Comparison of ENCODE assay signal across 22 cellular contexts in genomic region chr1:155205035-155205434, GRCh38. TPM values are rescaled to one million over a fixed set of nuclear protein-coding genes. Genes with fewer than 3 reads are reported as not detected.
DNase-seq lines count a peak whose midpoint lies in the region; ATAC-seq, FAIRE-seq and TF ChIP-seq lines count a peak whose summit lies in the region.
"Had no signal": no experiment of that assay in that cellular context is flagged by ENCODE, and none has a peak within 500 bp of the region (broad histone marks: within the 10 kb centered on the region; RNA-seq: fewer than 3 reads in every experiment).

No MANE protein-coding gene starts in this region.

- peaks cover 0 to 3% (median 0%) of the 10 kb centered on the region in 5 experiments for H3K9me3 Mint-ChIP-seq in brain

- H3K9me3 ChIP-seq in kidney (ENCODE audit: control insufficient read depth in 1 of 2, low read length in 2 of 2): no peaks in the 10 kb centered on the region
- no peaks in the 10 kb centered on the region for H3K9me3 ChIP-seq in trophoblast cell (ENCODE audit: insufficient read depth, low read depth, low read length)
- H3K9me3 ChIP-seq: MG63 had no signal

- H3K27ac Mint-ChIP-seq in brain: peak overlapping the region in 3 of 5 experiments; percentile 31 to 92 (median 80)

- H2BK12ac ChIP-seq in trophoblast cell (ENCODE audit: low read length): no peak overlapping the region

- no peak overlapping the region for H2AK5ac ChIP-seq in trophoblast cell (ENCODE audit: low read length)

- peaks cover 22% of the 10 kb centered on the region for H3K36me3 Mint-ChIP-seq in brain

- no peak overlapping the region for H3K9ac ChIP-seq in KMS-11
- H3K9ac ChIP-seq in kidney (ENCODE audit: low read length in 2 of 2): no peak overlapping the region
- no peak overlapping the region for H3K9ac ChIP-seq in trophoblast cell (ENCODE audit: low read length)

- H3K4me3 ChIP-seq in KMS-11 (IDR thresholded peaks at IDR 0.05; ENCODE audit: insufficient read depth, low read depth, low read length) (no peak overlapping the region), kidney (ENCODE audit: low read length in 2 of 2) (no peak overlapping the region), trophoblast cell (ENCODE audit: low read depth, low read length) (no peak overlapping the region)
- H3K4me3 ChIP-seq: MG63, PC-9, SK-N-MC had no signal

- peaks cover 26% of the 10 kb centered on the region for H3K4me1 ChIP-seq in KMS-11 (ENCODE audit: low read depth, poor library complexity, severe bottlenecking)
- H3K4me1 ChIP-seq in kidney (ENCODE audit: control insufficient read depth in 1 of 2, insufficient read depth in 1 of 2, low read depth in 1 of 2, low read length in 2 of 2): peaks cover 9 to 13% of the 10 kb centered on the region in 2 donors
- H3K4me1 ChIP-seq in trophoblast cell (ENCODE audit: control insufficient read depth in 1 of 2, insufficient read depth in 2 of 2, low read length in 2 of 2): peaks cover 12 to 14% of the 10 kb centered on the region in 2 experiments

- H3K79me1 ChIP-seq in trophoblast cell (ENCODE audit: low read length): peaks cover 18% of the 10 kb centered on the region

- no peak overlapping the region for H4K91ac ChIP-seq in trophoblast cell (ENCODE audit: low read depth, low read length)

- no peak overlapping the region for H2BK5ac ChIP-seq in trophoblast cell (ENCODE audit: low read depth, low read length, poor library complexity)

- peak; percentile 67 for DNase-seq in kidney
- peak; percentile 73 for DNase-seq in posterior vena cava (ENCODE audit: low spot score)
- no peak for DNase-seq in trophoblast cell
- DNase-seq: Calu3; DMS79 treated with DMSO at 0.1 percent for 48 hours; GF-D8; KBM-7; MG63; NCI-H2029; NCI-H446; NCI-H526; NCI-H82; NK-92 treated with Interleukin-12 subunit alpha and Interleukin-12 subunit beta, amount 100 ng/mL, for 24 hours; PC-9; SHP77 treated with DMSO at 0.1 percent for 48 hours had no signal

- H3K4ac ChIP-seq in trophoblast cell (ENCODE audit: low read depth, low read length): no peak overlapping the region

- ATAC-seq in HG03280 (IDR thresholded peaks at IDR 0.05; ENCODE audit: unreplicated experiment) (no peak), HG03439 (IDR thresholded peaks at IDR 0.05; ENCODE audit: unreplicated experiment) (no peak)
- ATAC-seq: HCT116 had no signal

- WGBS in trophoblast cell (ENCODE audit: extremely low coverage, insufficient coverage, insufficient read length): no CpG with 5 or more reads among the region's 14 CpGs

- no peaks in the 10 kb centered on the region for H4K20me1 ChIP-seq in KMS-11 (ENCODE audit: insufficient read depth)

- intact Hi-C loops in kidney (cut with DNase I): no loop called here
- intact Hi-C loops in posterior vena cava (cut with DNase I): no loop called here

- H3K27me3 ChIP-seq in KMS-11 (ENCODE audit: insufficient read depth, low read depth): no peaks in the 10 kb centered on the region
- no peaks in the 10 kb centered on the region for H3K27me3 ChIP-seq in trophoblast cell (ENCODE audit: insufficient read depth, low read length)
- H3K27me3 ChIP-seq: MG63 had no signal

- H3K27me3 Mint-ChIP-seq in brain: peaks cover 6% of the 10 kb centered on the region

- H3K27ac ChIP-seq in KMS-11: no peak overlapping the region
- no peak overlapping the region for H3K27ac ChIP-seq in kidney (ENCODE audit: low read depth in 2 of 2, low read length in 2 of 2)
- H3K27ac ChIP-seq in trophoblast cell (ENCODE audit: low read depth, low read length): no peak overlapping the region
- H3K27ac ChIP-seq: PC-9, SK-N-MC had no signal

- no peak overlapping the region for H4K12ac ChIP-seq in trophoblast cell (ENCODE audit: low read depth, low read length)

- H3K79me2 ChIP-seq in KMS-11 (ENCODE audit: insufficient read depth, low read depth) (0 out of 2 replicates have a peak, but pooled peaks cover 5% of the 10 kb centered on the region), trophoblast cell (ENCODE audit: control insufficient read depth, insufficient read depth, low read length, poor library complexity) (peaks cover 12% of the 10 kb centered on the region)

- H3K36me3 ChIP-seq in KMS-11 (ENCODE audit: insufficient read depth) (no peaks in the 10 kb centered on the region), kidney (ENCODE audit: control insufficient read depth in 1 of 2, insufficient read depth in 2 of 2, low read length in 2 of 2) (no peaks in the 10 kb centered on the region), trophoblast cell (ENCODE audit: control insufficient read depth in 1 of 2, insufficient read depth in 2 of 2, low read length in 2 of 2) (peaks cover 17 to 32% of the 10 kb centered on the region in 2 experiments)
- H3K36me3 ChIP-seq: MG63 had no signal

- peak overlapping the region in 1 of 5 experiments; percentile 10 for H3K4me3 Mint-ChIP-seq in brain

- H3K18ac ChIP-seq in trophoblast cell (ENCODE audit: low read length): no peak overlapping the region

- H3K4me2 ChIP-seq in KMS-11: no peak overlapping the region
- H3K4me2 ChIP-seq in trophoblast cell (ENCODE audit: low read length): no peak overlapping the region
- H3K4me2 ChIP-seq: PC-9 had no signal

- H2BK120ac ChIP-seq in trophoblast cell (ENCODE audit: insufficient read depth, low read length, poor library complexity): no peak overlapping the region

- no peak overlapping the region for H4K8ac ChIP-seq in trophoblast cell (ENCODE audit: low read depth, low read length)

- no peak overlapping the region for H3K14ac ChIP-seq in trophoblast cell (ENCODE audit: low read length)

- H2AFZ ChIP-seq in KMS-11 (ENCODE audit: low read depth) (no peak overlapping the region), trophoblast cell (ENCODE audit: insufficient read depth, low read length, poor library complexity) (no peak overlapping the region)
- H2AFZ ChIP-seq: PC-9 had no signal

- peaks cover 39% of the 10 kb centered on the region for H3K4me1 Mint-ChIP-seq in brain

- no peak for FAIRE-seq in kidney (lab: Jason Lieb, UNC)
- FAIRE-seq: GM12891 had no signal

- 0 out of 2 replicates have a peak, but pooled peaks have one; percentile 4 for TF ChIP-seq CTCF in KMS-11 (conservative IDR thresholded peaks at IDR 0.05; ENCODE audit: low read depth, low read length)
- no peak for TF ChIP-seq CTCF in brain (conservative IDR thresholded peaks at IDR 0.05)
- no peak for TF ChIP-seq CTCF in kidney (IDR thresholded peaks at IDR 0.05; ENCODE audit: borderline replicate concordance, extremely low read depth, insufficient read depth)

- H3K23ac ChIP-seq in trophoblast cell (ENCODE audit: low read length): no peak overlapping the region

RNA-seq across cellular contexts. Expression of gene THBS3, which starts 2.7 kb away (rescaled TPM):
- polyA plus RNA-seq in brain (ENCODE audit: insufficient read depth, low read depth, low replicate concordance) (26.7 TPM), kidney (ENCODE audit: insufficient read depth, low read depth, low replicate concordance) (21.4 TPM)
- total RNA-seq in kidney (33.0 TPM), posterior vena cava (10 to 100 TPM; 46.3 to 96.6 TPM)
- polyA plus RNA-seq in trophoblast cell (2013): 59.1 and 60.6 TPM in 2 replicates

RNA-seq across cellular contexts. Expression of gene MTX1, which starts 3.5 kb away (rescaled TPM):
- polyA plus RNA-seq in brain (ENCODE audit: insufficient read depth, low read depth, low replicate concordance): 77.4 TPM
- total RNA-seq in kidney: 38.8 TPM
- polyA plus RNA-seq in kidney (ENCODE audit: insufficient read depth, low read depth, low replicate concordance): 86.9 TPM
- total RNA-seq in posterior vena cava: 10 to 100 TPM; 20.9 to 26.8 TPM
- 39.6 and 40.4 TPM in 2 replicates for polyA plus RNA-seq in trophoblast cell (2013)

RNA-seq across cellular contexts. Expression of gene TRIM46, which starts 31.4 kb away (rescaled TPM):
- polyA plus RNA-seq in brain (ENCODE audit: insufficient read depth, low read depth, low replicate concordance): 11.0 TPM
- 2.1 TPM for total RNA-seq in kidney
- 0.28 TPM for polyA plus RNA-seq in kidney (ENCODE audit: insufficient read depth, low read depth, low replicate concordance)
- total RNA-seq in posterior vena cava: 1 to 10 TPM; 1.3 to 2.1 TPM
- 0.81 and 0.85 TPM in 2 replicates for polyA plus RNA-seq in trophoblast cell (2013)

RNA-seq across cellular contexts. Expression of gene KRTCAP2, which starts 31.9 kb away (rescaled TPM):
- 390 TPM for polyA plus RNA-seq in brain (ENCODE audit: insufficient read depth, low read depth, low replicate concordance)
- 198 TPM for total RNA-seq in kidney
- polyA plus RNA-seq in kidney (ENCODE audit: insufficient read depth, low read depth, low replicate concordance): 351 TPM
- total RNA-seq in posterior vena cava: 100 to 1,000 TPM; 145 to 146 TPM
- 237 TPM in 2 replicates for polyA plus RNA-seq in trophoblast cell (2013)

RNA-seq across cellular contexts. Expression of gene ENTREP3, which starts 50.2 kb away (rescaled TPM):
- polyA plus RNA-seq in brain (ENCODE audit: insufficient read depth, low read depth, low replicate concordance) (40.8 TPM), kidney (ENCODE audit: insufficient read depth, low read depth, low replicate concordance) (19.8 TPM)
- total RNA-seq in kidney (22.8 TPM), posterior vena cava (10 to 100 TPM; 21.3 to 25.3 TPM)
- polyA plus RNA-seq in trophoblast cell (2013): 38.7 and 39.3 TPM in 2 replicates

Comparison
In these comparisons a context has a peak if more than half of its experiments do, and no peak if none do; other contexts are left out.
1. DNase-seq: peak in kidney (single experiment) and posterior vena cava (single experiment); none in trophoblast cell (0 of 2).